16 cellular contexts compared by ENCODE assay signal in the genomic region with DNA sequence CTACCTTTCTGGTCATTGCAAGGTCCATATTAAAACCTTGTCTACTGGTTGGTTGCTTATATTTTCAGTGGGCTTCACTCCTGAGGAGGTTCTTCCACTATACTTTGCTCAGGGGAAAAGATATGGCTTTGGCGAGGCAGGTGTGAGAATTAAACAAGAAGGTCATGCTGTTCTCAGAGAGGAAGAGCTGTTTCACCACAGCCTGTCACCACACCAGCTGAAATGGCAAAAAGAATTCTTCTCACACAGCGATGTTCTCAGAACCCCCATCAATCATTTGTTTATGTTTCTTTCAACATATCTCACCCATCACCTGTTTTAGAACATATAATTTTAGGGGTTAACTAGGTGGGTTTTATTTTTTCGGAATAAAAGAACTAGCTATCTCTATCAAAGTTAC. TPM values are rescaled to one million over a fixed set of nuclear protein-coding genes. Genes with fewer than 3 reads are reported as not detected.
DNase-seq lines count a peak whose midpoint lies in the region; ATAC-seq and TF ChIP-seq lines count a peak whose summit lies in the region.
"Had no signal": no experiment of that assay in that cellular context is flagged by ENCODE, and none has a peak within 500 bp of the region (broad histone marks: within the 10 kb centered on the region; RNA-seq: fewer than 3 reads in every experiment).

No MANE protein-coding gene starts in this region.

- CTCF ChIA-PET in PC-3 (lab: Charles Lee), result no interaction called here

- ATAC-seq in GM19328 (IDR thresholded peaks at IDR 0.05; ENCODE audit: unreplicated experiment) (peak; percentile 34), PC-3 (no peak), GM19467 (IDR thresholded peaks at IDR 0.05; ENCODE audit: unreplicated experiment) (no peak), GM18861 (IDR thresholded peaks at IDR 0.05; ENCODE audit: unreplicated experiment) (no peak)
- peak in 1 of 2 donors; percentile 56 for ATAC-seq in naive thymus-derived CD8-positive, alpha-beta T cell
- ATAC-seq: A549 had no signal

- H3K9me3 ChIP-seq in PC-3 (ENCODE audit: low read length), result no peaks in the 10 kb centered on the region
- H3K9me3 ChIP-seq: A549, Peyer's patch, transverse colon had no signal

- TF ChIP-seq CTCF in PC-3 (conservative IDR thresholded peaks at IDR 0.05; ENCODE audit: low read depth, low read length), result no peak

- no peaks in the 10 kb centered on the region for H3K4me1 ChIP-seq in PC-3 (ENCODE audit: insufficient read depth, low read length)
- H3K4me1 ChIP-seq: A549, Peyer's patch, transverse colon had no signal

- DNase-seq in activated CD4-positive, alpha-beta T cell treated with anti-CD3 and anti-CD28 coated beads, Interleukin-2, amount 10 ng/mL, durations not matched to agents 24 days and 14 days, result peak; percentile 74
- no peak for DNase-seq in activated CD4-positive, alpha-beta T cell treated with anti-CD3 and anti-CD28 coated beads, Interleukin-2, amount 50 U/mL, for 1 hour
- DNase-seq in NCI-H2171 treated with DMSO at 0.1 percent for 48 hours (lab: John Stamatoyannopoulos, UW) (peak; percentile 89), PC-3 (no peak)
- DNase-seq in naive thymus-derived CD8-positive, alpha-beta T cell, result no peak
- DNase-seq: cerebellar nuclear complex, H7, kidney, transverse colon had no signal

- H3K27ac Mint-ChIP-seq in activated CD4-positive, alpha-beta T cell treated with anti-CD3 and anti-CD28 coated beads, Interleukin-2, amount 10 ng/mL, durations not matched to agents 24 days and 14 days, result peak overlapping the region; percentile 69
- H3K27ac Mint-ChIP-seq in naive thymus-derived CD8-positive, alpha-beta T cell, result peak overlapping the region in 9 of 10 donors; percentile 39 to 88 (median 76)

- no peaks in the 10 kb centered on the region for H3K9me2 ChIP-seq in PC-3 (replicated peaks; ENCODE audit: low read length)

- no peaks in the 10 kb centered on the region for H3F3A ChIP-seq in PC-3 (ENCODE audit: low read length, unreplicated experiment)

- H3K27me3 Mint-ChIP-seq in activated CD4-positive, alpha-beta T cell treated with anti-CD3 and anti-CD28 coated beads, Interleukin-2, amount 10 ng/mL, durations not matched to agents 24 days and 14 days, result no peaks in the 10 kb centered on the region
- no peaks in the 10 kb centered on the region for H3K27me3 Mint-ChIP-seq in naive thymus-derived CD8-positive, alpha-beta T cell

- H3K4me2 ChIP-seq in PC-3 (ENCODE audit: low read length), result no peak overlapping the region
- H3K4me2 ChIP-seq: A549 had no signal

- no peaks in the 10 kb centered on the region for H3K36me3 ChIP-seq in PC-3 (ENCODE audit: low read depth, low read length)
- H3K36me3 ChIP-seq: Peyer's patch, transverse colon had no signal

- POLR2A ChIA-PET in naive thymus-derived CD8-positive, alpha-beta T cell (lab: Charles Lee), result interaction anchor here (0.7 to 1.6 kb wide), 5 partner anchors 17 to 120 kb away, joined by 3 to 6 read pairs (median 3); no protein-coding TSS in a partner anchor
- POLR2A ChIA-PET in PC-3 (lab: Charles Lee; ENCODE audit: unreplicated experiment), result no interaction called here

- H3K4me3 ChIP-seq in PC-3 (ENCODE audit: low read length), result no peak overlapping the region
- H3K4me3 ChIP-seq: A549, Peyer's patch, transverse colon had no signal

- H2AFZ ChIP-seq in PC-3 (ENCODE audit: low read length), result no peak overlapping the region

- H3K9ac ChIP-seq in PC-3 (ENCODE audit: low read length), result no peak overlapping the region

- H3K4me3 Mint-ChIP-seq in activated CD4-positive, alpha-beta T cell treated with anti-CD3 and anti-CD28 coated beads, Interleukin-2, amount 10 ng/mL, durations not matched to agents 24 days and 14 days, result peak overlapping the region; percentile 33
- H3K4me3 Mint-ChIP-seq in naive thymus-derived CD8-positive, alpha-beta T cell, result peak overlapping the region in 8 of 10 donors; percentile 25 to 73 (median 66)

- peaks cover 3% of the 10 kb centered on the region for H3K36me3 Mint-ChIP-seq in activated CD4-positive, alpha-beta T cell treated with anti-CD3 and anti-CD28 coated beads, Interleukin-2, amount 10 ng/mL, durations not matched to agents 24 days and 14 days (ENCODE audit: low read depth)
- no peaks in the 10 kb centered on the region for H3K36me3 Mint-ChIP-seq in naive thymus-derived CD8-positive, alpha-beta T cell

- no peaks in the 10 kb centered on the region for H4K20me1 ChIP-seq in PC-3 (ENCODE audit: low read length)

- H3K79me2 ChIP-seq in PC-3 (ENCODE audit: low read length), result no peaks in the 10 kb centered on the region

- peaks cover 11% of the 10 kb centered on the region for H3K9me3 Mint-ChIP-seq in activated CD4-positive, alpha-beta T cell treated with anti-CD3 and anti-CD28 coated beads, Interleukin-2, amount 10 ng/mL, durations not matched to agents 24 days and 14 days
- no peaks in the 10 kb centered on the region for H3K9me3 Mint-ChIP-seq in naive thymus-derived CD8-positive, alpha-beta T cell

- no peaks in the 10 kb centered on the region for H3K27me3 ChIP-seq in PC-3 (ENCODE audit: low read length)
- H3K27me3 ChIP-seq: Peyer's patch, transverse colon had no signal

- peaks cover 65% of the 10 kb centered on the region for H3K4me1 Mint-ChIP-seq in activated CD4-positive, alpha-beta T cell treated with anti-CD3 and anti-CD28 coated beads, Interleukin-2, amount 10 ng/mL, durations not matched to agents 24 days and 14 days
- H3K4me1 Mint-ChIP-seq in naive thymus-derived CD8-positive, alpha-beta T cell, result peaks cover 27 to 56% (median 51%) of the 10 kb centered on the region in 4 donors

- BruUV-seq in PC-3 (replicated peaks; lab: Mats Ljungman, UMichigan), result no TSS peak

- no peak overlapping the region for H3K27ac ChIP-seq in PC-3 (ENCODE audit: low read length)
- H3K27ac ChIP-seq: A549, transverse colon had no signal

- intact Hi-C loops in activated CD4-positive, alpha-beta T cell treated with anti-CD3 and anti-CD28 coated beads, Interleukin-2, amount 10 ng/mL, durations not matched to agents 24 days and 14 days (cut with micrococcal nuclease), result loop anchor here (10.0 kb wide), 1 partner anchor 975 kb away; the partner anchor contains the start of gene DNAJC21
- intact Hi-C loops in PC-3 (cut with micrococcal nuclease), result no loop called here

RNA-seq across cellular contexts. Expression of gene CAPSL, which starts 38.6 kb away (rescaled TPM):
- not detected in 2 replicates for total RNA-seq in activated CD4-positive, alpha-beta T cell treated with anti-CD3 and anti-CD28 coated beads, Interleukin-2, amount 10 ng/mL, durations not matched to agents 24 days and 14 days
- total RNA-seq in naive thymus-derived CD8-positive, alpha-beta T cell, result not detected
- not detected for polyA plus RNA-seq in naive thymus-derived CD8-positive, alpha-beta T cell
- total RNA-seq in PC-3 (2014; rRNA removed), result 0.11 TPM in 1 of 2 replicates, not detected in the other
- total RNA-seq: endothelial cell of umbilical vein, H7, Peyer's patch, posterior vena cava, transverse colon had no signal
- polyA plus RNA-seq: A549, endothelial cell of umbilical vein had no signal

RNA-seq across cellular contexts. Expression of gene IL7R, which starts 43.1 kb away (rescaled TPM):
- 57.7 and 64.1 TPM in 2 replicates for total RNA-seq in activated CD4-positive, alpha-beta T cell treated with anti-CD3 and anti-CD28 coated beads, Interleukin-2, amount 10 ng/mL, durations not matched to agents 24 days and 14 days
- total RNA-seq in naive thymus-derived CD8-positive, alpha-beta T cell, result 1,000 to 10,000 TPM; 1,319 to 1,437 TPM
- 100 to 1,000 TPM; 569 to 668 (median 661) TPM for polyA plus RNA-seq in naive thymus-derived CD8-positive, alpha-beta T cell
- 7.1 and 7.4 TPM in 2 replicates for total RNA-seq in PC-3 (2014; rRNA removed)
- total RNA-seq: H7 had no signal

Comparison
In these comparisons a context has a peak if more than half of its experiments do, and no peak if none do; other contexts are left out.
1. DNase-seq: peak in activated CD4-positive, alpha-beta T cell treated with anti-CD3 and anti-CD28 coated beads, Interleukin-2, amount 10 ng/mL, durations not matched to agents 24 days and 14 days (single experiment) and NCI-H2171 treated with DMSO at 0.1 percent for 48 hours (single experiment); none in activated CD4-positive, alpha-beta T cell treated with anti-CD3 and anti-CD28 coated beads, Interleukin-2, amount 50 U/mL, for 1 hour (single experiment), naive thymus-derived CD8-positive, alpha-beta T cell (0 of 10) and PC-3 (single experiment).
2. RNA of gene IL7R, which starts 43.1 kb away (total RNA-seq): 1,319 to 1,437 TPM in naive thymus-derived CD8-positive, alpha-beta T cell; 57.7 to 64.1 TPM in activated CD4-positive, alpha-beta T cell treated with anti-CD3 and anti-CD28 coated beads, Interleukin-2, amount 10 ng/mL, durations not matched to agents 24 days and 14 days and 7.1 to 7.4 TPM in PC-3; every median in the first group is over 10 times any median in the second.